ENCODE assay signal across 9 cellular contexts in the genomic region with DNA sequence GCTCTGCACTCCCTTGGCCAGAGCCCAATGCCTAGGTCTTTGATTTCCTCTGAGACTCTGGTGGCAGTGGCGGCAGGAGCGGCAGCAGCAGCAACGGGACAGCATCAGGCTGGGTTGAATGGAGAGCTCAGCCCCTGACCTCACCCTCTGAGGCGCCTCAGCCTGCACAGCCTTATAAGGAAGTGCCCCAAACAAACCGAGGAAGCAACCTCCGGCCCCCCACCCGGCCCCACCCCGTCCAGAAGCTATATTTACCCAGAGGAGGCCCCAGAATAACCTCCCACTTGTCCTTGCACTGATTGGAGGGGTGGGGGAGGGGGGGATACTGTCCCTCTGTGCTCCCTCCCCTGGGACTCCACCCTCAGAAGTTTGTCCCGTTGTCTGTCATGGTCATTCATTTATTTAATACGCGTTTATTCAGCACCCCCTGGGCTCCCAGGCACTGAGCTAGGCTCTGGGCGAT. TPM values are rescaled to one million over a fixed set of nuclear protein-coding genes. Genes with fewer than 3 reads are reported as not detected.
DNase-seq lines count a peak whose midpoint lies in the region; ATAC-seq and TF ChIP-seq lines count a peak whose summit lies in the region.
"Had no signal": no experiment of that assay in that cellular context is flagged by ENCODE, and none has a peak within 500 bp of the region (broad histone marks: within the 10 kb centered on the region; RNA-seq: fewer than 3 reads in every experiment).

No MANE protein-coding gene starts in this region.

- DNase-seq in AG08395 (ENCODE audit: low spot score) (peak; percentile 38), coronary artery (ENCODE audit: low spot score) (no peak), mucosa of descending colon (peak; percentile 42 to 67 (median 50)), ACHN (no peak)
- DNase-seq in stimulated activated CD4-positive, alpha-beta T cell treated with anti-CD3 and anti-CD28 coated beads, Interleukin-4, amount 100 ng/mL, for 1 hour = no peak

- CTCF ChIA-PET in HEK293 (lab: Yijun Ruan, JAX) = interaction anchor here (0.6 to 15.2 kb wide), 8 partner anchors 17 to 57 kb away, joined by 3 to 564 read pairs (median 4); partner anchors contain the start of genes HAPLN2 and NES

- intact Hi-C loops in mucosa of descending colon (cut with DNase I, micrococcal nuclease) = no loop called here

- H3K4me3 ChIP-seq in HEK293 (ENCODE audit: low read depth, low read length) (no peak overlapping the region), coronary artery (peak overlapping the region; percentile 17), mucosa of descending colon (no peak overlapping the region)

- H3K36me3 ChIP-seq in HEK293 (ENCODE audit: control insufficient read depth in 2 of 2, insufficient read depth in 1 of 2, low read length in 2 of 2) (no peaks in the 10 kb centered on the region), mucosa of descending colon (ENCODE audit: low read depth) (no peaks in the 10 kb centered on the region)

- H3K9me3 ChIP-seq in HEK293 (ENCODE audit: control insufficient read depth, insufficient read depth, low read depth, low read length) (no peaks in the 10 kb centered on the region), mucosa of descending colon (no peaks in the 10 kb centered on the region)

- peak; percentile 6 for ATAC-seq in mucosa of descending colon
- no peak for ATAC-seq in HG03159 (IDR thresholded peaks at IDR 0.05; ENCODE audit: unreplicated experiment)
- ATAC-seq in GM19395 (IDR thresholded peaks at IDR 0.05; ENCODE audit: unreplicated experiment) = no peak

- TF ChIP-seq CTCF in HEK293 (tag by site-specific recombination; IDR thresholded peaks at IDR 0.05) (no peak), coronary artery (IDR thresholded peaks at IDR 0.05) (no peak), mucosa of descending colon (IDR thresholded peaks at IDR 0.05) (no peak)

- H3K27ac ChIP-seq in HEK293 (ENCODE audit: extremely low read depth, low read depth, low read length) = no peak overlapping the region
- peak overlapping the region; percentile 80 to 92 for H3K27ac ChIP-seq in coronary artery

- H3K4me1 ChIP-seq in HEK293 (ENCODE audit: control insufficient read depth, insufficient read depth, low read length) (peaks cover 9% of the 10 kb centered on the region; the same call in 1 of the 2 replicates), mucosa of descending colon (ENCODE audit: low read depth) (peaks cover 39% of the 10 kb centered on the region)

- POLR2A ChIA-PET in HEK293 (lab: Yijun Ruan, JAX) = interaction anchor here (0.5 to 2.6 kb wide), 7 partner anchors 9 to 708 kb away, joined by 3 to 16 read pairs (median 5); partner anchors contain the start of genes ISG20L2, METTL25B and NES

- in situ Hi-C loops in ACHN (cut with HindIII; ENCODE audit: low pct_ligation_motif_present, low pct_unique_long_range_greater_than_20kb, low sequenced_read_pairs) = no loop called here

TF ChIP-seq in HEK293, 187 proteins besides CTCF, POLR2A, EP300 and RAD21:
- no peak for TF ChIP-seq MZF1 (tag by site-specific recombination; IDR thresholded peaks at IDR 0.05; ENCODE audit: borderline replicate concordance)
- peak; percentile 66 for TF ChIP-seq ZNF398 (tag by site-specific recombination; IDR thresholded peaks at IDR 0.05)
- TF ChIP-seq ZNF558 (tag by site-specific recombination; IDR thresholded peaks at IDR 0.05) = no peak
- no peak for TF ChIP-seq ZSCAN4 (tag by site-specific recombination; IDR thresholded peaks at IDR 0.05)
- peak; percentile 10; the same call in 1 of the 2 replicates for TF ChIP-seq KLF1 (tag by site-specific recombination; IDR thresholded peaks at IDR 0.05)
- TF ChIP-seq ZBTB17 (tag by site-specific recombination; IDR thresholded peaks at IDR 0.05) = 0 out of 2 replicates have a peak, but pooled peaks have one; percentile 6
- TF ChIP-seq OSR2 (tag by site-specific recombination; IDR thresholded peaks at IDR 0.05) = peak; percentile 43; the same call in 1 of the 2 replicates
- peak; percentile 57 for TF ChIP-seq GLIS1 (tag by site-specific recombination; IDR thresholded peaks at IDR 0.05)
- TF ChIP-seq ZNF341 (tag by site-specific recombination; IDR thresholded peaks at IDR 0.05; ENCODE audit: low read depth) = no peak
- 0 out of 2 replicates have a peak, but pooled peaks have one; percentile 13 for TF ChIP-seq GLIS2 (tag by site-specific recombination; IDR thresholded peaks at IDR 0.05)
- TF ChIP-seq ZNF792 (tag by site-specific recombination; IDR thresholded peaks at IDR 0.05) = no peak
- TF ChIP-seq, protein P1, sequence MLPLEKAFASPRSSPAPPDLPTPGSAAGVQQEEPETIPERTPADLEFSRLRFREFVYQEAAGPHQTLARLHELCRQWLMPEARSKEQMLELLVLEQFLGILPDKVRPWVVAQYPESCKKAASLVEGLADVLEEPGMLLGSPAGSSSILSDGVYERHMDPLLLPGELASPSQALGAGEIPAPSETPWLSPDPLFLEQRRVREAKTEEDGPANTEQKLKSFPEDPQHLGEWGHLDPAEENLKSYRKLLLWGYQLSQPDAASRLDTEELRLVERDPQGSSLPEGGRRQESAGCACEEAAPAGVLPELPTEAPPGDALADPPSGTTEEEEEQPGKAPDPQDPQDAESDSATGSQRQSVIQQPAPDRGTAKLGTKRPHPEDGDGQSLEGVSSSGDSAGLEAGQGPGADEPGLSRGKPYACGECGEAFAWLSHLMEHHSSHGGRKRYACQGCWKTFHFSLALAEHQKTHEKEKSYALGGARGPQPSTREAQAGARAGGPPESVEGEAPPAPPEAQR (tag by site-specific recombination; IDR thresholded peaks at IDR 0.05) = no peak
- no peak for TF ChIP-seq HOXD13 (CRISPR knock-in tag; IDR thresholded peaks at IDR 0.05; ENCODE audit: borderline replicate concordance)
TF ChIP-seq in HEK293: peak in this region for 6.

RNA-seq across cellular contexts. Expression of gene NES, which starts 12.2 kb away (rescaled TPM):
- 10 to 100 TPM in 1 of 3 donors, 1 to 10 TPM in 2; 3.0 to 11.4 (median 6.4) TPM for total RNA-seq in mucosa of descending colon

RNA-seq across cellular contexts. Expression of gene BCAN, which starts 23.1 kb away (rescaled TPM):
- total RNA-seq in mucosa of descending colon = under 1 TPM in 2 of 3 donors, not detected in 1; 0.14 to 0.79 TPM
- total RNA-seq: epithelial cell of proximal tubule had no signal

RNA-seq across cellular contexts. Expression of gene CRABP2, which starts 40.4 kb away (rescaled TPM):
- 1 to 10 TPM in 2 of 3 donors, under 1 TPM in 1; 0.38 to 2.2 (median 1.2) TPM for total RNA-seq in mucosa of descending colon

RNA-seq across cellular contexts. Expression of gene HAPLN2, which starts 45.8 kb away (rescaled TPM):
- total RNA-seq in mucosa of descending colon = under 1 TPM in 1 of 3 donors, not detected in 2; 0.28 TPM
- total RNA-seq: epithelial cell of proximal tubule had no signal

Comparison
In these comparisons a context has a peak if more than half of its experiments do, and no peak if none do; other contexts are left out.
1. DNase-seq: peak in AG08395 (single experiment) and mucosa of descending colon (3 of 3); none in coronary artery (single experiment), stimulated activated CD4-positive, alpha-beta T cell treated with anti-CD3 and anti-CD28 coated beads, Interleukin-4, amount 100 ng/mL, for 1 hour (single experiment) and ACHN (single experiment).